ENCODE assay signal across 7 cellular contexts in the genomic region with DNA sequence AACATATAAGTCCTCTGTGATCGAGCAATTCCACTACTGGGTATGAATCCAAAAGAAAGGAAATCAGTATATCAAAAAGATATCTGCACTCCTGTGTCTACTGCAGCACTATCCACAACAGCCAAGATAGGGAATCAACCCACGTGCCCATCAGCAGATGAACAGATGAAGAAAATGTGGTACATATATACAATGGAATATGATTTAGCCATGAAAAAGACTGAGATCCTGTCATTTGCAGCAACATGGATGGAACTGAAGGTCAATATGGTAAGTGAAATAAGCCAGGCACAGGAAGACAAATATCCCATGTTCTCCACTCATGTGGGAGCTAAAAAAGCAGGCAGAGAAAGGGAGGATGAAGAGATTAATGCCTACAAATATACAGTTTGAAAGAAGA.
"Had no signal": no experiment of that assay in that cellular context is flagged by ENCODE, and none has a peak within 500 bp of the region (broad histone marks: within the 10 kb centered on the region; RNA-seq: fewer than 3 reads in every experiment).

No MANE protein-coding gene starts in this region.

- ATAC-seq: HCT116, HepG2 had no signal

- H3K9me3 ChIP-seq: HAP-1 had no signal

- H3K9ac ChIP-seq: GM23248 had no signal

- FAIRE-seq: HepG2 had no signal

- H3K27ac ChIP-seq: GM23248, HL-60 had no signal

- DNase-seq: GM23248, GOT3, H7 had no signal

- H2AFZ ChIP-seq: GM23248 had no signal

- H3K4me3 ChIP-seq: GM23248, HAP-1 had no signal
